Comparison of ENCODE assay signal across 10 cellular contexts in genomic region chr19:41862445-41862986, GRCh38. TPM values are rescaled to one million over a fixed set of nuclear protein-coding genes. Genes with fewer than 3 reads are reported as not detected.
DNase-seq lines count a peak whose midpoint lies in the region; ATAC-seq and TF ChIP-seq lines count a peak whose summit lies in the region.
"Had no signal": no experiment of that assay in that cellular context is flagged by ENCODE, and none has a peak within 500 bp of the region (broad histone marks: within the 10 kb centered on the region; RNA-seq: fewer than 3 reads in every experiment).

No MANE protein-coding gene starts in this region.

- H3K36me3 Mint-ChIP-seq in activated T-cell treated with anti-CD3 and anti-CD28 coated beads, Interleukin-2, amount 50 U/mL, for 4 hours (ENCODE audit: insufficient read depth) = peaks cover 44% of the 10 kb centered on the region
- H3K36me3 Mint-ChIP-seq in activated CD4-positive, alpha-beta memory T cell treated with anti-CD3 and anti-CD28 coated beads for 36 hours = peaks cover 54% of the 10 kb centered on the region

- H3K27me3 Mint-ChIP-seq in activated T-cell treated with anti-CD3 and anti-CD28 coated beads, Interleukin-2, amount 50 U/mL, for 4 hours (ENCODE audit: low read depth) = no peaks in the 10 kb centered on the region
- no peaks in the 10 kb centered on the region for H3K27me3 Mint-ChIP-seq in activated CD4-positive, alpha-beta memory T cell treated with anti-CD3 and anti-CD28 coated beads for 36 hours

- ATAC-seq in activated T-cell treated with anti-CD3 and anti-CD28 coated beads, Interleukin-2, amount 50 U/mL, for 4 hours = no peak
- ATAC-seq: mucosa of descending colon had no signal

- TF ChIP-seq CTCF in fibroblast of villous mesenchyme (IDR thresholded peaks at IDR 0.05; ENCODE audit: insufficient read depth, low read depth, low read length) (no peak), esophagus squamous epithelium (IDR thresholded peaks at IDR 0.05) (no peak), testis (IDR thresholded peaks at IDR 0.05) (no peak)

- peak overlapping the region; percentile 1 to 29 for H3K9ac ChIP-seq in stomach smooth muscle (ENCODE audit: low read length in 2 of 2)

- CTCF ChIA-PET in activated CD4-positive, alpha-beta memory T cell treated with anti-CD3 and anti-CD28 coated beads for 36 hours (lab: Charles Lee) = interaction anchor here (0.6 to 1.5 kb wide), 5 partner anchors 11 to 94 kb away, joined by 3 to 4 read pairs (median 3); no protein-coding TSS in a partner anchor

- H3K9me3 ChIP-seq in stomach smooth muscle (ENCODE audit: control insufficient read depth in 2 of 2, low read length in 2 of 2) (no peaks in the 10 kb centered on the region), esophagus squamous epithelium (no peaks in the 10 kb centered on the region), testis (no peaks in the 10 kb centered on the region)
- H3K9me3 ChIP-seq: mucosa of descending colon had no signal

- no peaks in the 10 kb centered on the region for H3K9me3 Mint-ChIP-seq in activated T-cell treated with anti-CD3 and anti-CD28 coated beads, Interleukin-2, amount 50 U/mL, for 4 hours
- no peaks in the 10 kb centered on the region for H3K9me3 Mint-ChIP-seq in activated CD4-positive, alpha-beta memory T cell treated with anti-CD3 and anti-CD28 coated beads for 36 hours
- H3K9me3 Mint-ChIP-seq: CD14-positive monocyte had no signal

- TF ChIP-seq POLR2A in esophagus squamous epithelium (IDR thresholded peaks at IDR 0.05) (no peak), testis (IDR thresholded peaks at IDR 0.05) (no peak)

- H3K36me3 ChIP-seq in stomach smooth muscle (ENCODE audit: control insufficient read depth in 2 of 2, insufficient read depth in 2 of 2, low read length in 2 of 2) (peaks cover 29 to 40% of the 10 kb centered on the region in 2 donors), esophagus squamous epithelium (peaks cover 17 to 67% (median 42%) of the 10 kb centered on the region in 3 donors), testis (ENCODE audit: low read depth, missing control alignments) (no peaks in the 10 kb centered on the region)

- peak overlapping the region; percentile 88 for H3K4me3 Mint-ChIP-seq in activated T-cell treated with anti-CD3 and anti-CD28 coated beads, Interleukin-2, amount 50 U/mL, for 4 hours
- peak overlapping the region; percentile 87 for H3K4me3 Mint-ChIP-seq in activated CD4-positive, alpha-beta memory T cell treated with anti-CD3 and anti-CD28 coated beads for 36 hours

- DNase-seq in activated T-cell treated with anti-CD3 and anti-CD28 coated beads, Interleukin-2, amount 50 U/mL, for 4 hours = no peak
- DNase-seq in activated T-cell treated with anti-CD3 and anti-CD28 coated beads for 4 hours = no peak
- no peak for DNase-seq in activated CD4-positive, alpha-beta memory T cell treated with anti-CD3 and anti-CD28 coated beads for 36 hours
- no peak for DNase-seq in fibroblast of villous mesenchyme (ENCODE audit: low read depth)
- no peak for DNase-seq in esophagus squamous epithelium (lab: John Stamatoyannopoulos, UW)
- no peak for DNase-seq in testis
- no peak for DNase-seq in stimulated activated CD4-positive, alpha-beta T cell treated with anti-CD3 and anti-CD28 coated beads, Interleukin-12 subunit alpha, Interleukin-12 subunit beta, amount 100 ng/mL, for 4 hours
- DNase-seq: mucosa of descending colon had no signal

- POLR2A ChIA-PET in activated CD4-positive, alpha-beta memory T cell treated with anti-CD3 and anti-CD28 coated beads for 36 hours (lab: Charles Lee) = interaction anchor here (1.5 to 4.5 kb wide), 3 partner anchors 9 to 83 kb away, joined by 4 to 68 read pairs (median 9); partner anchors contain the start of gene CD79A

- WGBS in esophagus squamous epithelium, 2 donors = 45 to 60% methylated on average over 2 of the region's 2 CpGs
- 68 to 73% methylated on average over 2 of the region's 2 CpGs for WGBS in testis, 2 donors

- peaks cover 32% of the 10 kb centered on the region for H3K4me1 ChIP-seq in stomach smooth muscle (ENCODE audit: control insufficient read depth, insufficient read depth, low read length)
- H3K4me1 ChIP-seq in esophagus squamous epithelium = peaks cover 17 to 75% (median 48%) of the 10 kb centered on the region in 3 donors
- peaks cover 20% of the 10 kb centered on the region for H3K4me1 ChIP-seq in testis

- H3K4me3 ChIP-seq in fibroblast of villous mesenchyme (ENCODE audit: low read depth, low read length) (peak overlapping the region; percentile 99), stomach smooth muscle (ENCODE audit: low read length in 2 of 2) (no peak overlapping the region), esophagus squamous epithelium (peak overlapping the region in 2 of 4 donors; percentile 94 to 97), testis (no peak overlapping the region)
- H3K4me3 ChIP-seq: mucosa of descending colon had no signal

- H3K27ac ChIP-seq in stomach smooth muscle (ENCODE audit: low read length) = no peak overlapping the region
- peak overlapping the region in 1 of 4 donors; percentile 9 for H3K27ac ChIP-seq in esophagus squamous epithelium
- H3K27ac ChIP-seq in testis = no peak overlapping the region

- no peaks in the 10 kb centered on the region for H3K27me3 ChIP-seq in stomach smooth muscle (ENCODE audit: control insufficient read depth in 1 of 2, insufficient read depth in 2 of 2, low read length in 2 of 2)
- H3K27me3 ChIP-seq in esophagus squamous epithelium = no peaks in the 10 kb centered on the region
- H3K27me3 ChIP-seq in testis = no peaks in the 10 kb centered on the region

- intact Hi-C loops in activated CD4-positive, alpha-beta memory T cell treated with anti-CD3 and anti-CD28 coated beads for 36 hours (cut with micrococcal nuclease) = no loop called here
- intact Hi-C loops in esophagus squamous epithelium (cut with DNase I) (no loop called here), testis (cut with DNase I; ENCODE audit: low total_unique reads) (no loop called here)

- peak overlapping the region; percentile 94 for H3K27ac Mint-ChIP-seq in activated CD4-positive, alpha-beta memory T cell treated with anti-CD3 and anti-CD28 coated beads for 36 hours

- H3K4me1 Mint-ChIP-seq in activated T-cell treated with anti-CD3 and anti-CD28 coated beads, Interleukin-2, amount 50 U/mL, for 4 hours (ENCODE audit: low read depth) = peaks cover 57% of the 10 kb centered on the region
- peaks cover 60% of the 10 kb centered on the region for H3K4me1 Mint-ChIP-seq in activated CD4-positive, alpha-beta memory T cell treated with anti-CD3 and anti-CD28 coated beads for 36 hours (ENCODE audit: low read depth)

RNA-seq across cellular contexts. Expression of gene RPS19, which starts 2.5 kb away (rescaled TPM):
- 1,000 to 10,000 TPM; 3,437 to 3,718 (median 3,468) TPM for total RNA-seq in activated T-cell treated with anti-CD3 and anti-CD28 coated beads, Interleukin-2, amount 50 U/mL, for 4 hours
- total RNA-seq in activated CD4-positive, alpha-beta memory T cell treated with anti-CD3 and anti-CD28 coated beads for 36 hours = 1,000 to 10,000 TPM; 3,181 to 3,314 TPM
- total RNA-seq in fibroblast of villous mesenchyme (600 and 662 TPM in 2 replicates), esophagus squamous epithelium (1,000 to 10,000 TPM in 3 of 4 donors, 100 to 1,000 TPM in 1; 922 to 1,801 (median 1,460) TPM), testis (1,000 to 10,000 TPM in 1 of 2 donors, 100 to 1,000 TPM in 1; 869 to 1,199 TPM)
- 1,270 TPM for polyA plus RNA-seq in testis (ENCODE audit: insufficient read depth, low read depth, low replicate concordance)

RNA-seq across cellular contexts. Expression of gene CD79A, which starts 14.6 kb away (rescaled TPM):
- 1 to 10 TPM; 2.2 to 7.8 (median 2.7) TPM for total RNA-seq in activated T-cell treated with anti-CD3 and anti-CD28 coated beads, Interleukin-2, amount 50 U/mL, for 4 hours
- 1 to 10 TPM; 1.5 to 1.6 TPM for total RNA-seq in activated CD4-positive, alpha-beta memory T cell treated with anti-CD3 and anti-CD28 coated beads for 36 hours
- total RNA-seq in fibroblast of villous mesenchyme (not detected in 2 replicates), esophagus squamous epithelium (1 to 10 TPM in 2 of 4 donors, not detected in 2; 1.7 to 3.1 TPM), testis (under 1 TPM in 1 of 2 donors, not detected in 1; 0.87 TPM)
- 3.6 TPM for polyA plus RNA-seq in testis (ENCODE audit: insufficient read depth, low read depth, low replicate concordance)

RNA-seq across cellular contexts. Expression of gene DMRTC2, which starts 17.7 kb away (rescaled TPM):
- total RNA-seq in activated T-cell treated with anti-CD3 and anti-CD28 coated beads, Interleukin-2, amount 50 U/mL, for 4 hours = not detected
- total RNA-seq in activated CD4-positive, alpha-beta memory T cell treated with anti-CD3 and anti-CD28 coated beads for 36 hours = not detected
- not detected in 2 replicates for total RNA-seq in fibroblast of villous mesenchyme
- not detected for total RNA-seq in esophagus squamous epithelium
- total RNA-seq in testis = 10 to 100 TPM; 23.1 to 55.3 TPM
- 71.0 TPM for polyA plus RNA-seq in testis (ENCODE audit: insufficient read depth, low read depth, low replicate concordance)
- total RNA-seq: mucosa of descending colon had no signal
- polyA plus RNA-seq: CD14-positive monocyte had no signal

RNA-seq across cellular contexts. Expression of gene LYPD4, which starts 18.0 kb away (rescaled TPM):
- not detected for total RNA-seq in activated T-cell treated with anti-CD3 and anti-CD28 coated beads, Interleukin-2, amount 50 U/mL, for 4 hours
- total RNA-seq in activated CD4-positive, alpha-beta memory T cell treated with anti-CD3 and anti-CD28 coated beads for 36 hours = not detected
- total RNA-seq in fibroblast of villous mesenchyme (not detected in 2 replicates), esophagus squamous epithelium (not detected), testis (10 to 100 TPM; 33.6 to 68.4 TPM)
- polyA plus RNA-seq in testis (ENCODE audit: insufficient read depth, low read depth, low replicate concordance) = 198 TPM
- total RNA-seq: mucosa of descending colon had no signal
- polyA plus RNA-seq: CD14-positive monocyte had no signal

RNA-seq across cellular contexts. Expression of gene ARHGEF1, which starts 20.5 kb away (rescaled TPM):
- total RNA-seq in activated T-cell treated with anti-CD3 and anti-CD28 coated beads, Interleukin-2, amount 50 U/mL, for 4 hours = 100 to 1,000 TPM; 286 to 314 (median 301) TPM
- 100 to 1,000 TPM; 298 to 327 TPM for total RNA-seq in activated CD4-positive, alpha-beta memory T cell treated with anti-CD3 and anti-CD28 coated beads for 36 hours
- 35.0 and 38.3 TPM in 2 replicates for total RNA-seq in fibroblast of villous mesenchyme
- total RNA-seq in esophagus squamous epithelium = 10 to 100 TPM; 31.0 to 59.5 (median 56.2) TPM
- 10 to 100 TPM; 51.2 to 56.3 TPM for total RNA-seq in testis
- polyA plus RNA-seq in testis (ENCODE audit: insufficient read depth, low read depth, low replicate concordance) = 33.2 TPM

Comparison
In these comparisons a context has a peak if more than half of its experiments do, and no peak if none do; other contexts are left out.
1. RNA of gene DMRTC2, which starts 17.7 kb away (total RNA-seq): 23.1 to 55.3 TPM in testis; not detected in activated T-cell treated with anti-CD3 and anti-CD28 coated beads, Interleukin-2, amount 50 U/mL, for 4 hours, not detected in activated CD4-positive, alpha-beta memory T cell treated with anti-CD3 and anti-CD28 coated beads for 36 hours, not detected in fibroblast of villous mesenchyme and not detected in esophagus squamous epithelium; every median in the first group is over 10 times any median in the second.